ENCODE assay signal across 15 cellular contexts in genomic region chr3:162134571-162134970, GRCh38.
A peak's percentile ranks its signal among the peaks of the same experiment; 100 is the strongest.
DNase-seq lines count a peak whose midpoint lies in the region; ATAC-seq, FAIRE-seq and TF ChIP-seq lines count a peak whose summit lies in the region.
"Had no signal": no experiment of that assay in that cellular context is flagged by ENCODE, and none has a peak within 500 bp of the region (broad histone marks: within the 10 kb centered on the region; RNA-seq: fewer than 3 reads in every experiment).

No MANE protein-coding gene starts in this region.

- in situ Hi-C loops in transverse colon (cut with MboI; ENCODE audit: low pct_ligation_motif_present in 1 of 4, low pct_unique_long_range_greater_than_20kb in 1 of 4, low sequenced_read_pairs in 3 of 4), result no loop called here

- H3K9me3 ChIP-seq in mucosa of descending colon (no peaks in the 10 kb centered on the region), transverse colon (no peaks in the 10 kb centered on the region)
- H3K9me3 ChIP-seq: esophagus muscularis mucosa had no signal

- no peak overlapping the region for H3K4me3 Mint-ChIP-seq in activated T-helper 1 cell treated with anti-CD3 and anti-CD28 coated beads, Interleukin-12 subunit alpha, Interleukin-12 subunit beta, Interleukin-2, Interleukin-4 antibody, amounts not matched to agents 30 ng/mL and 10 ng/mL and 1 ng/mL, durations not matched to agents 14 hours and 24 hours and 36 hours
- H3K4me3 Mint-ChIP-seq: activated B cell treated with CpG ODN at 0.5 μM for 24 hours had no signal

- H3K4me3 ChIP-seq in mucosa of descending colon, result no peak overlapping the region
- no peak overlapping the region for H3K4me3 ChIP-seq in transverse colon
- H3K4me3 ChIP-seq: esophagus muscularis mucosa had no signal

- 72% methylated on average over 4 of the region's 4 CpGs for WGBS in transverse colon (ENCODE audit: low coverage in 1 of 2), 2 donors

- intact Hi-C loops in left cardiac atrium (cut with DNase I), result no loop called here
- intact Hi-C loops in Right ventricle myocardium superior (cut with DNase I), result no loop called here
- intact Hi-C loops in activated T-helper 1 cell treated with anti-CD3 and anti-CD28 coated beads, Interleukin-12 subunit alpha, Interleukin-12 subunit beta, Interleukin-2, Interleukin-4 antibody, amounts not matched to agents 30 ng/mL and 10 ng/mL and 1 ng/mL, durations not matched to agents 14 hours and 24 hours and 36 hours (cut with micrococcal nuclease), result no loop called here
- intact Hi-C loops in mucosa of descending colon (cut with DNase I, micrococcal nuclease), result no loop called here
- intact Hi-C loops in transverse colon (cut with DNase I; ENCODE audit: low total_unique reads), result no loop called here

- no peaks in the 10 kb centered on the region for H3K36me3 ChIP-seq in mucosa of descending colon (ENCODE audit: low read depth)
- no peaks in the 10 kb centered on the region for H3K36me3 ChIP-seq in transverse colon
- H3K36me3 ChIP-seq: esophagus muscularis mucosa had no signal

- FAIRE-seq in urothelium cell line (lab: Jason Lieb, UNC), result no peak

- ATAC-seq in left cardiac atrium, result peak; percentile 56 to 85
- ATAC-seq in Right ventricle myocardium superior (ENCODE audit: poor library complexity), result no peak
- no peak for ATAC-seq in mucosa of descending colon
- no peak for ATAC-seq in GM18861 (IDR thresholded peaks at IDR 0.05; ENCODE audit: unreplicated experiment)

- H3K4me1 ChIP-seq in mucosa of descending colon (ENCODE audit: low read depth), result no peaks in the 10 kb centered on the region
- no peaks in the 10 kb centered on the region for H3K4me1 ChIP-seq in transverse colon

- no peaks in the 10 kb centered on the region for H3K4me1 Mint-ChIP-seq in activated T-helper 1 cell treated with anti-CD3 and anti-CD28 coated beads, Interleukin-12 subunit alpha, Interleukin-12 subunit beta, Interleukin-2, Interleukin-4 antibody, amounts not matched to agents 30 ng/mL and 10 ng/mL and 1 ng/mL, durations not matched to agents 14 hours and 24 hours and 36 hours (ENCODE audit: low read depth)
- H3K4me1 Mint-ChIP-seq: activated B cell treated with CpG ODN at 0.5 μM for 24 hours had no signal

- TF ChIP-seq POLR2A in transverse colon (IDR thresholded peaks at IDR 0.05), result no peak

- H3K36me3 Mint-ChIP-seq in activated T-helper 1 cell treated with anti-CD3 and anti-CD28 coated beads, Interleukin-12 subunit alpha, Interleukin-12 subunit beta, Interleukin-2, Interleukin-4 antibody, amounts not matched to agents 30 ng/mL and 10 ng/mL and 1 ng/mL, durations not matched to agents 14 hours and 24 hours and 36 hours (ENCODE audit: low read depth), result no peaks in the 10 kb centered on the region

- no peaks in the 10 kb centered on the region for H3K9me3 Mint-ChIP-seq in activated T-helper 1 cell treated with anti-CD3 and anti-CD28 coated beads, Interleukin-12 subunit alpha, Interleukin-12 subunit beta, Interleukin-2, Interleukin-4 antibody, amounts not matched to agents 30 ng/mL and 10 ng/mL and 1 ng/mL, durations not matched to agents 14 hours and 24 hours and 36 hours
- H3K9me3 Mint-ChIP-seq: activated B cell treated with CpG ODN at 0.5 μM for 24 hours had no signal

- TF ChIP-seq CTCF in mucosa of descending colon (IDR thresholded peaks at IDR 0.05), result no peak
- TF ChIP-seq CTCF in transverse colon (IDR thresholded peaks at IDR 0.05), result no peak

- no peak overlapping the region for H3K27ac ChIP-seq in transverse colon
- H3K27ac ChIP-seq: esophagus muscularis mucosa had no signal

- no peaks in the 10 kb centered on the region for H3K27me3 ChIP-seq in transverse colon
- H3K27me3 ChIP-seq: esophagus muscularis mucosa had no signal

- TF ChIP-seq EP300 in transverse colon (IDR thresholded peaks at IDR 0.05; ENCODE audit: low read depth), result no peak

- DNase-seq in left cardiac atrium, result no peak
- no peak for DNase-seq in Right ventricle myocardium superior
- DNase-seq in M059J (ENCODE audit: low read depth), result peak; percentile 30
- peak; percentile 2 for DNase-seq in activated T-helper 1 cell treated with anti-CD3 and anti-CD28 coated beads, Interleukin-12 subunit alpha, Interleukin-12 subunit beta, Interleukin-2, Interleukin-4 antibody, amounts not matched to agents 30 ng/mL and 10 ng/mL and 1 ng/mL, durations not matched to agents 14 hours and 24 hours and 36 hours (ENCODE audit: low spot score)
- DNase-seq in urothelium cell line (ENCODE audit: low spot score), result peak; percentile 1
- DNase-seq in mucosa of descending colon, result no peak
- no peak for DNase-seq in transverse colon
- DNase-seq: activated B cell treated with CpG ODN at 0.5 μM for 24 hours; DMS79; NCI-H1092; SHP77; stimulated activated CD4-positive, alpha-beta T cell treated with anti-CD3 and anti-CD28 coated beads, Interleukin-4, amount 100 ng/mL, for 1 hour; stimulated activated naive CD4-positive, alpha-beta T cell treated with Interleukin-2 at 50 U/mL for 16 hours had no signal

- H3K27me3 Mint-ChIP-seq in activated T-helper 1 cell treated with anti-CD3 and anti-CD28 coated beads, Interleukin-12 subunit alpha, Interleukin-12 subunit beta, Interleukin-2, Interleukin-4 antibody, amounts not matched to agents 30 ng/mL and 10 ng/mL and 1 ng/mL, durations not matched to agents 14 hours and 24 hours and 36 hours (ENCODE audit: insufficient read depth), result no peaks in the 10 kb centered on the region
- H3K27me3 Mint-ChIP-seq: activated B cell treated with CpG ODN at 0.5 μM for 24 hours had no signal

- no peak overlapping the region for H3K27ac Mint-ChIP-seq in activated T-helper 1 cell treated with anti-CD3 and anti-CD28 coated beads, Interleukin-12 subunit alpha, Interleukin-12 subunit beta, Interleukin-2, Interleukin-4 antibody, amounts not matched to agents 30 ng/mL and 10 ng/mL and 1 ng/mL, durations not matched to agents 14 hours and 24 hours and 36 hours
- H3K27ac Mint-ChIP-seq: activated B cell treated with CpG ODN at 0.5 μM for 24 hours had no signal

Comparison
In these comparisons a context has a peak if more than half of its experiments do, and no peak if none do; other contexts are left out.
1. ATAC-seq: peak in left cardiac atrium (2 of 2); none in Right ventricle myocardium superior (single experiment), mucosa of descending colon (single experiment) and GM18861 (single experiment).
2. DNase-seq: peak in M059J (single experiment), activated T-helper 1 cell treated with anti-CD3 and anti-CD28 coated beads, Interleukin-12 subunit alpha, Interleukin-12 subunit beta, Interleukin-2, Interleukin-4 antibody, amounts not matched to agents 30 ng/mL and 10 ng/mL and 1 ng/mL, durations not matched to agents 14 hours and 24 hours and 36 hours (single experiment) and urothelium cell line (single experiment); none in left cardiac atrium (single experiment), Right ventricle myocardium superior (single experiment), mucosa of descending colon (0 of 3) and transverse colon (single experiment).